Comparison of ENCODE assay signal across 14 cellular contexts in genomic region chr7:47610506-47611044, GRCh38. TPM values are rescaled to one million over a fixed set of nuclear protein-coding genes. Genes with fewer than 3 reads are reported as not detected.
DNase-seq lines count a peak whose midpoint lies in the region; ATAC-seq and TF ChIP-seq lines count a peak whose summit lies in the region.
"Had no signal": no experiment of that assay in that cellular context is flagged by ENCODE, and none has a peak within 500 bp of the region (broad histone marks: within the 10 kb centered on the region; RNA-seq: fewer than 3 reads in every experiment).

No MANE protein-coding gene starts in this region.

- WGBS in lower leg skin, 2 donors, result 31 to 39% methylated on average over 4 of the region's 4 CpGs

- H3K27me3 Mint-ChIP-seq in nephron progenitor cell (ENCODE audit: low read depth, poor library complexity), result peaks cover 21% of the 10 kb centered on the region
- H3K27me3 Mint-ChIP-seq in T-helper 2 cell treated with Interferon-gamma antibody and Interleukin-4, amounts not matched to agents 5 μg/mL and 100 μg/mL, for 36 hours (ENCODE audit: low read depth), result no peaks in the 10 kb centered on the region
- H3K27me3 Mint-ChIP-seq: B cell had no signal

- TF ChIP-seq POLR2A in lower leg skin (IDR thresholded peaks at IDR 0.05), result no peak

- peaks cover 30% of the 10 kb centered on the region for H3K4me1 Mint-ChIP-seq in nephron progenitor cell
- no peaks in the 10 kb centered on the region for H3K4me1 Mint-ChIP-seq in T-helper 2 cell treated with Interferon-gamma antibody and Interleukin-4, amounts not matched to agents 5 μg/mL and 100 μg/mL, for 36 hours (ENCODE audit: low read depth)
- H3K4me1 Mint-ChIP-seq: B cell, naive B cell had no signal

- peak overlapping the region; percentile 62 for H3K4me2 ChIP-seq in fibroblast of lung (ENCODE audit: extremely low read depth, insufficient read depth, low read length)

- intact Hi-C loops in A673 (cut with micrococcal nuclease; ENCODE audit: unreplicated experiment), result no loop called here
- intact Hi-C loops in lower leg skin (cut with DNase I; ENCODE audit: low total_unique reads), result no loop called here

- no peaks in the 10 kb centered on the region for H3K27me3 ChIP-seq in ACC112 (ENCODE audit: insufficient read depth, low read length)
- H3K27me3 ChIP-seq in fibroblast of lung (ENCODE audit: control insufficient read depth, insufficient read depth, low read length), result no peaks in the 10 kb centered on the region
- H3K27me3 ChIP-seq in A673 (replicated peaks; ENCODE audit: insufficient read depth, low read depth, low read length, poor library complexity), result peaks cover 8% of the 10 kb centered on the region

- no peak overlapping the region for H3K4me3 Mint-ChIP-seq in nephron progenitor cell
- H3K4me3 Mint-ChIP-seq in T-helper 2 cell treated with Interferon-gamma antibody and Interleukin-4, amounts not matched to agents 5 μg/mL and 100 μg/mL, for 36 hours, result no peak overlapping the region
- H3K4me3 Mint-ChIP-seq: activated T-helper 1 cell treated with anti-CD3 and anti-CD28 coated beads, Interleukin-12 subunit alpha, Interleukin-12 subunit beta, Interleukin-2, Interleukin-4 antibody, amounts not matched to agents 30 ng/mL and 10 ng/mL and 1 ng/mL, durations not matched to agents 14 hours and 24 hours and 36 hours; B cell; naive B cell had no signal

- H3K79me2 ChIP-seq in ACC112 (ENCODE audit: control insufficient read depth, insufficient read depth, low read length, unreplicated experiment) (no peaks in the 10 kb centered on the region), fibroblast of lung (ENCODE audit: control insufficient read depth, insufficient read depth, low read length) (no peaks in the 10 kb centered on the region)

- H3K9me3 ChIP-seq in fibroblast of lung (ENCODE audit: control insufficient read depth, insufficient read depth, low read depth, low read length) (no peaks in the 10 kb centered on the region), A673 (ENCODE audit: low read depth, low read length, poor library complexity, severe bottlenecking) (no peaks in the 10 kb centered on the region)

- H4K20me1 ChIP-seq in fibroblast of lung (ENCODE audit: control insufficient read depth, extremely low read depth, insufficient read depth, low read length), result no peaks in the 10 kb centered on the region

- ATAC-seq in HG02938 (IDR thresholded peaks at IDR 0.05; ENCODE audit: unreplicated experiment), result no peak

- CTCF ChIA-PET in A673 (lab: Charles Lee), result no interaction called here

- no TSS peak for BruUV-seq in A673 (replicated peaks; lab: Mats Ljungman, UMichigan)

- H3K4me1 ChIP-seq in ACC112 (ENCODE audit: control insufficient read depth, insufficient read depth, low read length, unreplicated experiment), result peaks cover 17% of the 10 kb centered on the region
- peaks cover 21% of the 10 kb centered on the region for H3K4me1 ChIP-seq in fibroblast of lung (ENCODE audit: control insufficient read depth, extremely low read depth, insufficient read depth, low read length)
- no peaks in the 10 kb centered on the region for H3K4me1 ChIP-seq in A673 (ENCODE audit: insufficient read depth, low read length, poor library complexity, severe bottlenecking)

- POLR2A ChIA-PET in A673 (lab: Charles Lee; ENCODE audit: low non-redundant PET), result no interaction called here

- H3K27ac ChIP-seq in ACC112 (ENCODE audit: low read depth, low read length) (peak overlapping the region; percentile 27), fibroblast of lung (ENCODE audit: insufficient read depth, low read length) (peak overlapping the region; percentile 78), A673 (ENCODE audit: low read depth, low read length, poor library complexity, severe bottlenecking) (no peak overlapping the region)

- H3K36me3 ChIP-seq in ACC112 (ENCODE audit: insufficient read depth, low read length) (no peaks in the 10 kb centered on the region), fibroblast of lung (ENCODE audit: control insufficient read depth, insufficient read depth, low read length) (no peaks in the 10 kb centered on the region), A673 (ENCODE audit: insufficient read depth, low read length, poor library complexity, severe bottlenecking) (no peaks in the 10 kb centered on the region)

- DNase-seq in NCI-H526 (lab: John Stamatoyannopoulos, UW) (peak; percentile 12 to 28), fibroblast of lung (ENCODE audit: low read depth in 2 of 2) (peak; percentile 64 to 90), nephron progenitor cell (no peak), A673 (ENCODE audit: low spot score) (no peak), lower leg skin (ENCODE audit: low spot score in 2 of 2) (no peak)
- DNase-seq in T-helper 2 cell treated with Interferon-gamma antibody and Interleukin-4, amounts not matched to agents 5 μg/mL and 100 μg/mL, for 36 hours (ENCODE audit: low spot score), result no peak
- DNase-seq: H7, naive B cell, NCI-H446 treated with DMSO at 0.1 percent for 48 hours, T-helper 2 cell had no signal

- no peaks in the 10 kb centered on the region for H3K9me3 Mint-ChIP-seq in nephron progenitor cell
- H3K9me3 Mint-ChIP-seq in T-helper 2 cell treated with Interferon-gamma antibody and Interleukin-4, amounts not matched to agents 5 μg/mL and 100 μg/mL, for 36 hours, result no peaks in the 10 kb centered on the region
- H3K9me3 Mint-ChIP-seq: activated T-helper 1 cell treated with anti-CD3 and anti-CD28 coated beads, Interleukin-12 subunit alpha, Interleukin-12 subunit beta, Interleukin-2, Interleukin-4 antibody, amounts not matched to agents 30 ng/mL and 10 ng/mL and 1 ng/mL, durations not matched to agents 14 hours and 24 hours and 36 hours; naive B cell had no signal

- H3K9ac ChIP-seq in fibroblast of lung (ENCODE audit: insufficient read depth, low read length), result peak overlapping the region; percentile 3

- TF ChIP-seq CTCF in fibroblast of lung (conservative IDR thresholded peaks at IDR 0.05 in 1 of 2, IDR thresholded peaks at IDR 0.05 in 1 of 2; ENCODE audit: low read depth in 1 of 2, low read length in 2 of 2) (no peak), nephron progenitor cell (IDR thresholded peaks at IDR 0.05) (no peak), A673 (conservative IDR thresholded peaks at IDR 0.05; ENCODE audit: low read depth, low read length) (no peak), lower leg skin (IDR thresholded peaks at IDR 0.05) (no peak)

- H2AFZ ChIP-seq in ACC112 (ENCODE audit: low read length, unreplicated experiment) (peak overlapping the region; percentile 43), fibroblast of lung (ENCODE audit: low read length) (no peak overlapping the region)

- peak overlapping the region; percentile 90 for H3K27ac Mint-ChIP-seq in nephron progenitor cell
- no peak overlapping the region for H3K27ac Mint-ChIP-seq in T-helper 2 cell treated with Interferon-gamma antibody and Interleukin-4, amounts not matched to agents 5 μg/mL and 100 μg/mL, for 36 hours
- H3K27ac Mint-ChIP-seq: activated T-helper 1 cell treated with anti-CD3 and anti-CD28 coated beads, Interleukin-12 subunit alpha, Interleukin-12 subunit beta, Interleukin-2, Interleukin-4 antibody, amounts not matched to agents 30 ng/mL and 10 ng/mL and 1 ng/mL, durations not matched to agents 14 hours and 24 hours and 36 hours; B cell had no signal

- H3K4me3 ChIP-seq in ACC112 (ENCODE audit: low read depth, low read length), result no peak overlapping the region
- no peak overlapping the region for H3K4me3 ChIP-seq in fibroblast of lung (replicated peaks in 1 of 4; ENCODE audit: control extremely low read depth in 1 of 4, insufficient read depth in 1 of 4, low read depth in 3 of 4, low read length in 4 of 4)
- H3K4me3 ChIP-seq in A673 (ENCODE audit: low read depth, low read length, poor library complexity, severe bottlenecking), result no peak overlapping the region
- H3K4me3 ChIP-seq in lower leg skin (ENCODE audit: low read depth, poor library complexity, severe bottlenecking), result no peak overlapping the region

- no peaks in the 10 kb centered on the region for H3K36me3 Mint-ChIP-seq in nephron progenitor cell (ENCODE audit: low read depth)
- H3K36me3 Mint-ChIP-seq in T-helper 2 cell treated with Interferon-gamma antibody and Interleukin-4, amounts not matched to agents 5 μg/mL and 100 μg/mL, for 36 hours (ENCODE audit: low read depth), result no peaks in the 10 kb centered on the region
- H3K36me3 Mint-ChIP-seq: naive B cell had no signal

RNA-seq across cellular contexts. Expression of gene TNS3, which starts 28.7 kb away (rescaled TPM):
- total RNA-seq in fibroblast of lung (52.6 and 88.8 TPM in 2 replicates), A673 (2021) (0.04 TPM in 1 of 2 replicates, not detected in the other), lower leg skin (10 to 100 TPM; 19.5 to 33.9 (median 25.5) TPM)
- 52.9 and 74.4 TPM in 2 replicates for polyA plus RNA-seq in fibroblast of lung
- 54.7 and 86.1 TPM in 2 replicates for polyA plus RNA-seq in fibroblast of lung (2012)
- polyA minus RNA-seq in fibroblast of lung (ENCODE audit: low replicate concordance), result 200 and 269 TPM in 2 replicates

Comparison
In these comparisons a context has a peak if more than half of its experiments do, and no peak if none do; other contexts are left out.
1. DNase-seq: peak in NCI-H526 (2 of 2) and fibroblast of lung (2 of 2); none in nephron progenitor cell (single experiment), A673 (single experiment), T-helper 2 cell treated with Interferon-gamma antibody and Interleukin-4, amounts not matched to agents 5 μg/mL and 100 μg/mL, for 36 hours (single experiment) and lower leg skin (0 of 2).
2. RNA of gene TNS3, which starts 28.7 kb away (total RNA-seq): 52.6 to 88.8 TPM in fibroblast of lung and 19.5 to 33.9 TPM in lower leg skin; 0.04 TPM in A673; every median in the first group is over 10 times any median in the second.